Comparison of ENCODE assay signal across 1 cellular context in the genomic region with DNA sequence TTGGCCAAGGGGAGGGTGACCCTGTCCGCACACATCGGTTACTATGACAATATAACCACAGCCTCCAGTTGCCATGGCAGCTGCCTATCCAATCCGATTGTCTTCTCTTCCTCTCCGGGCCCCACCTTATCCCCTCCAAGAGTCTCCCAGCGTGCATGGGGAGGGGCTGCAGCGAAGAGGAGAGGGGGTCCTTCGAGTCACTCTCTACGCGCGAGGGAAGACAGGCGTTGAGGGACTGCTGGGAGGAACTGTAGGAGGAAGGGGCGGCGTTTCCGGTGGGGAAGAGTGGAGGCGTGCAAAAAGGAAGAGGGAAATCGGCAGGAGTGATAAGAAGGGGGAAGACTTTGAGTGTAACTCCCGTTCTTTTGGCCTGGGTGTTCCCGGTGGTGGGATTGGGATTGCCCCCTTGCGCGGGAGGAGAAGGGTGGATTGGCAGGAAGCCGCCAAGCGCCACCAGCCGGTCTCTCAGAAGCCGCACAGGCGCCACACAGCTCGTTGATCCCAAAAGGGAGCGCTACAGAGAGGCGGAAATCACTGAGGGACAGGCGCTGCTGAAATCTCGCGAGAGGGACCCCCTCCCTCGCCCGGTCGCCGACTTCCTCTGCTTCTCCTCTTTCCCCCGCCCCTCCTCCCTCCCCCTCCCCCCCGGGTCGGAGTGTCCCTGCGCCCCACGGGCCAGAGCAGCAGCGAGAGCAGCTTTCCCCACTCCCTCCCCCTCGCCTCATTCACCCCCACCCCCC.
TF ChIP-seq lines count a peak whose summit lies in the region.

No MANE protein-coding gene starts in this region.

TF ChIP-seq in HepG2, 621 proteins besides CTCF, POLR2A, EP300 and RAD21 (continued from another document and continues in another):
- TF ChIP-seq, protein P1, sequence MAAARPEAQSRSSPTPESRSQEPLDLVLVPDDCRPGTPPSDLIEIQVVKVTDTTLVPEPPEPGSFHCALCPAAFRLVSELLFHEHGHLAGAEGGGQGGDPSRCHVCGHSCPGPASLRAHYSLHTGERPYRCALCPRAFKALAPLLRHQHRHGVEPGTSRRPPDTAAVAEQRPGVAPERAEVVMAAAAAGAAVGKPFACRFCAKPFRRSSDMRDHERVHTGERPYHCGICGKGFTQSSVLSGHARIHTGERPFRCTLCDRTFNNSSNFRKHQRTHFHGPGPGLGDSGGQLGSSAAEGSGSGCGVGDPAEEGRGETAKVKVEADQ (CRISPR knock-in tag; IDR thresholded peaks at IDR 0.05; ENCODE audit: borderline replicate concordance), result no peak
- TF ChIP-seq, protein P2, sequence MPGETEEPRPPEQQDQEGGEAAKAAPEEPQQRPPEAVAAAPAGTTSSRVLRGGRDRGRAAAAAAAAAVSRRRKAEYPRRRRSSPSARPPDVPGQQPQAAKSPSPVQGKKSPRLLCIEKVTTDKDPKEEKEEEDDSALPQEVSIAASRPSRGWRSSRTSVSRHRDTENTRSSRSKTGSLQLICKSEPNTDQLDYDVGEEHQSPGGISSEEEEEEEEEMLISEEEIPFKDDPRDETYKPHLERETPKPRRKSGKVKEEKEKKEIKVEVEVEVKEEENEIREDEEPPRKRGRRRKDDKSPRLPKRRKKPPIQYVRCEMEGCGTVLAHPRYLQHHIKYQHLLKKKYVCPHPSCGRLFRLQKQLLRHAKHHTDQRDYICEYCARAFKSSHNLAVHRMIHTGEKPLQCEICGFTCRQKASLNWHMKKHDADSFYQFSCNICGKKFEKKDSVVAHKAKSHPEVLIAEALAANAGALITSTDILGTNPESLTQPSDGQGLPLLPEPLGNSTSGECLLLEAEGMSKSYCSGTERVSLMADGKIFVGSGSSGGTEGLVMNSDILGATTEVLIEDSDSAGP (CRISPR knock-in tag; IDR thresholded peaks at IDR 0.05; ENCODE audit: borderline replicate concordance), result no peak
- peak; percentile 43; the same call in 1 of the 2 replicates for TF ChIP-seq FOSL2 (CRISPR knock-in tag; IDR thresholded peaks at IDR 0.05)
- no peak; the same call in 1 of the 2 replicates for TF ChIP-seq ZNF33B (CRISPR knock-in tag; IDR thresholded peaks at IDR 0.05)
- TF ChIP-seq, protein P3, sequence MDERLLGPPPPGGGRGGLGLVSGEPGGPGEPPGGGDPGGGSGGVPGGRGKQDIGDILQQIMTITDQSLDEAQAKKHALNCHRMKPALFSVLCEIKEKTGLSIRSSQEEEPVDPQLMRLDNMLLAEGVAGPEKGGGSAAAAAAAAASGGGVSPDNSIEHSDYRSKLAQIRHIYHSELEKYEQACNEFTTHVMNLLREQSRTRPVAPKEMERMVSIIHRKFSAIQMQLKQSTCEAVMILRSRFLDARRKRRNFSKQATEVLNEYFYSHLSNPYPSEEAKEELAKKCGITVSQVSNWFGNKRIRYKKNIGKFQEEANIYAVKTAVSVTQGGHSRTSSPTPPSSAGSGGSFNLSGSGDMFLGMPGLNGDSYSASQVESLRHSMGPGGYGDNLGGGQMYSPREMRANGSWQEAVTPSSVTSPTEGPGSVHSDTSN (CRISPR knock-in tag; IDR thresholded peaks at IDR 0.05), result 0 out of 2 replicates have a peak, but pooled peaks have one; percentile 11
- TF ChIP-seq ZNF260 (CRISPR knock-in tag; IDR thresholded peaks at IDR 0.05; ENCODE audit: borderline replicate concordance, low read depth), result no peak
- 0 out of 2 replicates have a peak, but pooled peaks have one; percentile 14 for TF ChIP-seq STAT5B (CRISPR knock-in tag; IDR thresholded peaks at IDR 0.05)
- TF ChIP-seq FLYWCH1 (CRISPR knock-in tag; IDR thresholded peaks at IDR 0.05), result no peak
- TF ChIP-seq REXO4 (CRISPR knock-in tag; IDR thresholded peaks at IDR 0.05; ENCODE audit: borderline replicate concordance), result no peak
- no peak for TF ChIP-seq SNAI1 (CRISPR knock-in tag; IDR thresholded peaks at IDR 0.05; ENCODE audit: borderline replicate concordance)
- no peak for TF ChIP-seq ZNF878 (CRISPR knock-in tag; IDR thresholded peaks at IDR 0.05)
- TF ChIP-seq, protein P4, sequence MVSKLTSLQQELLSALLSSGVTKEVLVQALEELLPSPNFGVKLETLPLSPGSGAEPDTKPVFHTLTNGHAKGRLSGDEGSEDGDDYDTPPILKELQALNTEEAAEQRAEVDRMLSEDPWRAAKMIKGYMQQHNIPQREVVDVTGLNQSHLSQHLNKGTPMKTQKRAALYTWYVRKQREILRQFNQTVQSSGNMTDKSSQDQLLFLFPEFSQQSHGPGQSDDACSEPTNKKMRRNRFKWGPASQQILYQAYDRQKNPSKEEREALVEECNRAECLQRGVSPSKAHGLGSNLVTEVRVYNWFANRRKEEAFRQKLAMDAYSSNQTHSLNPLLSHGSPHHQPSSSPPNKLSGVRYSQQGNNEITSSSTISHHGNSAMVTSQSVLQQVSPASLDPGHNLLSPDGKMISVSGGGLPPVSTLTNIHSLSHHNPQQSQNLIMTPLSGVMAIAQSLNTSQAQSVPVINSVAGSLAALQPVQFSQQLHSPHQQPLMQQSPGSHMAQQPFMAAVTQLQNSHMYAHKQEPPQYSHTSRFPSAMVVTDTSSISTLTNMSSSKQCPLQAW (CRISPR knock-in tag; IDR thresholded peaks at IDR 0.05), result peak; percentile 80
- TF ChIP-seq TEAD3 (CRISPR knock-in tag; optimal IDR thresholded peaks at IDR 0.05; ENCODE audit: borderline replicate concordance), result peak; percentile 69
- peak; percentile 99 for TF ChIP-seq PHF20 (CRISPR knock-in tag; IDR thresholded peaks at IDR 0.05)
- TF ChIP-seq, protein P5, sequence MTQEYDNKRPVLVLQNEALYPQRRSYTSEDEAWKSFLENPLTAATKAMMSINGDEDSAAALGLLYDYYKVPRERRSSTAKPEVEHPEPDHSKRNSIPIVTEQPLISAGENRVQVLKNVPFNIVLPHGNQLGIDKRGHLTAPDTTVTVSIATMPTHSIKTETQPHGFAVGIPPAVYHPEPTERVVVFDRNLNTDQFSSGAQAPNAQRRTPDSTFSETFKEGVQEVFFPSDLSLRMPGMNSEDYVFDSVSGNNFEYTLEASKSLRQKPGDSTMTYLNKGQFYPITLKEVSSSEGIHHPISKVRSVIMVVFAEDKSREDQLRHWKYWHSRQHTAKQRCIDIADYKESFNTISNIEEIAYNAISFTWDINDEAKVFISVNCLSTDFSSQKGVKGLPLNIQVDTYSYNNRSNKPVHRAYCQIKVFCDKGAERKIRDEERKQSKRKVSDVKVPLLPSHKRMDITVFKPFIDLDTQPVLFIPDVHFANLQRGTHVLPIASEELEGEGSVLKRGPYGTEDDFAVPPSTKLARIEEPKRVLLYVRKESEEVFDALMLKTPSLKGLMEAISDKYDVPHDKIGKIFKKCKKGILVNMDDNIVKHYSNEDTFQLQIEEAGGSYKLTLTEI (CRISPR knock-in tag; conservative IDR thresholded peaks at IDR 0.05), result no peak
- no peak for TF ChIP-seq ZNF337 (CRISPR knock-in tag; IDR thresholded peaks at IDR 0.05; ENCODE audit: borderline replicate concordance, low read depth)
- no peak for TF ChIP-seq SETDB1 (CRISPR knock-in tag; IDR thresholded peaks at IDR 0.05; ENCODE audit: borderline replicate concordance)
- TF ChIP-seq, protein P6, sequence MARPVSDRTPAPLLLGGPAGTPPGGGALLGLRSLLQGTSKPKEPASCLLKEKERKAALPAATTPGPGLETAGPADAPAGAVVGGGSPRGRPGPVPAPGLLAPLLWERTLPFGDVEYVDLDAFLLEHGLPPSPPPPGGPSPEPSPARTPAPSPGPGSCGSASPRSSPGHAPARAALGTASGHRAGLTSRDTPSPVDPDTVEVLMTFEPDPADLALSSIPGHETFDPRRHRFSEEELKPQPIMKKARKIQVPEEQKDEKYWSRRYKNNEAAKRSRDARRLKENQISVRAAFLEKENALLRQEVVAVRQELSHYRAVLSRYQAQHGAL (CRISPR knock-in tag; IDR thresholded peaks at IDR 0.05; ENCODE audit: not compliant biosample characterization), result no peak
- TF ChIP-seq ZBTB21 (CRISPR knock-in tag; IDR thresholded peaks at IDR 0.05), result no peak; the same call in 1 of the 2 replicates
- TF ChIP-seq RNF2 (conservative IDR thresholded peaks at IDR 0.05; ENCODE audit: low read depth), result no peak
- no peak for TF ChIP-seq CHCHD3 (CRISPR knock-in tag; IDR thresholded peaks at IDR 0.05)
- no peak for TF ChIP-seq ZNF530 (CRISPR knock-in tag; IDR thresholded peaks at IDR 0.05; ENCODE audit: low read depth)
- TF ChIP-seq ZNF883 (CRISPR knock-in tag; IDR thresholded peaks at IDR 0.05; ENCODE audit: not compliant biosample characterization), result no peak
- 0 out of 2 replicates have a peak, but pooled peaks have one; percentile 54 for TF ChIP-seq ZNF256 (CRISPR knock-in tag; conservative IDR thresholded peaks at IDR 0.05)
- TF ChIP-seq ZNF850 (CRISPR knock-in tag; conservative IDR thresholded peaks at IDR 0.05), result no peak
- TF ChIP-seq KLF12 (CRISPR knock-in tag; IDR thresholded peaks at IDR 0.05; ENCODE audit: borderline replicate concordance), result peak; percentile 83; the same call in 1 of the 2 replicates
- peak; percentile 43; the same call in 1 of the 2 replicates for TF ChIP-seq PHF8 (CRISPR knock-in tag; IDR thresholded peaks at IDR 0.05)
- TF ChIP-seq MAF1 (CRISPR knock-in tag; IDR thresholded peaks at IDR 0.05; ENCODE audit: borderline replicate concordance), result peak; percentile 72; the same call in 1 of the 2 replicates
- TF ChIP-seq, protein P7, sequence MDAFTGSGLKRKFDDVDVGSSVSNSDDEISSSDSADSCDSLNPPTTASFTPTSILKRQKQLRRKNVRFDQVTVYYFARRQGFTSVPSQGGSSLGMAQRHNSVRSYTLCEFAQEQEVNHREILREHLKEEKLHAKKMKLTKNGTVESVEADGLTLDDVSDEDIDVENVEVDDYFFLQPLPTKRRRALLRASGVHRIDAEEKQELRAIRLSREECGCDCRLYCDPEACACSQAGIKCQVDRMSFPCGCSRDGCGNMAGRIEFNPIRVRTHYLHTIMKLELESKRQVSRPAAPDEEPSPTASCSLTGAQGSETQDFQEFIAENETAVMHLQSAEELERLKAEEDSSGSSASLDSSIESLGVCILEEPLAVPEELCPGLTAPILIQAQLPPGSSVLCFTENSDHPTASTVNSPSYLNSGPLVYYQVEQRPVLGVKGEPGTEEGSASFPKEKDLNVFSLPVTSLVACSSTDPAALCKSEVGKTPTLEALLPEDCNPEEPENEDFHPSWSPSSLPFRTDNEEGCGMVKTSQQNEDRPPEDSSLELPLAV (CRISPR knock-in tag; conservative IDR thresholded peaks at IDR 0.05; ENCODE audit: low read depth), result no peak
- no peak for TF ChIP-seq PHB2 (IDR thresholded peaks at IDR 0.05; ENCODE audit: partially characterized antibody)
- TF ChIP-seq, protein P8, sequence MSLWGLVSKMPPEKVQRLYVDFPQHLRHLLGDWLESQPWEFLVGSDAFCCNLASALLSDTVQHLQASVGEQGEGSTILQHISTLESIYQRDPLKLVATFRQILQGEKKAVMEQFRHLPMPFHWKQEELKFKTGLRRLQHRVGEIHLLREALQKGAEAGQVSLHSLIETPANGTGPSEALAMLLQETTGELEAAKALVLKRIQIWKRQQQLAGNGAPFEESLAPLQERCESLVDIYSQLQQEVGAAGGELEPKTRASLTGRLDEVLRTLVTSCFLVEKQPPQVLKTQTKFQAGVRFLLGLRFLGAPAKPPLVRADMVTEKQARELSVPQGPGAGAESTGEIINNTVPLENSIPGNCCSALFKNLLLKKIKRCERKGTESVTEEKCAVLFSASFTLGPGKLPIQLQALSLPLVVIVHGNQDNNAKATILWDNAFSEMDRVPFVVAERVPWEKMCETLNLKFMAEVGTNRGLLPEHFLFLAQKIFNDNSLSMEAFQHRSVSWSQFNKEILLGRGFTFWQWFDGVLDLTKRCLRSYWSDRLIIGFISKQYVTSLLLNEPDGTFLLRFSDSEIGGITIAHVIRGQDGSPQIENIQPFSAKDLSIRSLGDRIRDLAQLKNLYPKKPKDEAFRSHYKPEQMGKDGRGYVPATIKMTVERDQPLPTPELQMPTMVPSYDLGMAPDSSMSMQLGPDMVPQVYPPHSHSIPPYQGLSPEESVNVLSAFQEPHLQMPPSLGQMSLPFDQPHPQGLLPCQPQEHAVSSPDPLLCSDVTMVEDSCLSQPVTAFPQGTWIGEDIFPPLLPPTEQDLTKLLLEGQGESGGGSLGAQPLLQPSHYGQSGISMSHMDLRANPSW (CRISPR knock-in tag; IDR thresholded peaks at IDR 0.05; ENCODE audit: borderline replicate concordance), result no peak
- no peak for TF ChIP-seq EEA1 (CRISPR knock-in tag; IDR thresholded peaks at IDR 0.05; ENCODE audit: borderline replicate concordance)
- TF ChIP-seq FOXA3 (CRISPR knock-in tag; IDR thresholded peaks at IDR 0.05), result no peak; the same call in 1 of the 2 replicates
- TF ChIP-seq, protein P9, sequence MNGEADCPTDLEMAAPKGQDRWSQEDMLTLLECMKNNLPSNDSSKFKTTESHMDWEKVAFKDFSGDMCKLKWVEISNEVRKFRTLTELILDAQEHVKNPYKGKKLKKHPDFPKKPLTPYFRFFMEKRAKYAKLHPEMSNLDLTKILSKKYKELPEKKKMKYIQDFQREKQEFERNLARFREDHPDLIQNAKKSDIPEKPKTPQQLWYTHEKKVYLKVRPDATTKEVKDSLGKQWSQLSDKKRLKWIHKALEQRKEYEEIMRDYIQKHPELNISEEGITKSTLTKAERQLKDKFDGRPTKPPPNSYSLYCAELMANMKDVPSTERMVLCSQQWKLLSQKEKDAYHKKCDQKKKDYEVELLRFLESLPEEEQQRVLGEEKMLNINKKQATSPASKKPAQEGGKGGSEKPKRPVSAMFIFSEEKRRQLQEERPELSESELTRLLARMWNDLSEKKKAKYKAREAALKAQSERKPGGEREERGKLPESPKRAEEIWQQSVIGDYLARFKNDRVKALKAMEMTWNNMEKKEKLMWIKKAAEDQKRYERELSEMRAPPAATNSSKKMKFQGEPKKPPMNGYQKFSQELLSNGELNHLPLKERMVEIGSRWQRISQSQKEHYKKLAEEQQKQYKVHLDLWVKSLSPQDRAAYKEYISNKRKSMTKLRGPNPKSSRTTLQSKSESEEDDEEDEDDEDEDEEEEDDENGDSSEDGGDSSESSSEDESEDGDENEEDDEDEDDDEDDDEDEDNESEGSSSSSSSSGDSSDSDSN (CRISPR knock-in tag; IDR thresholded peaks at IDR 0.05), result no peak
- no peak for TF ChIP-seq ZFP90 (CRISPR knock-in tag; IDR thresholded peaks at IDR 0.05; ENCODE audit: borderline replicate concordance)
- TF ChIP-seq RFXANK (CRISPR knock-in tag; IDR thresholded peaks at IDR 0.05), result 0 out of 2 replicates have a peak, but pooled peaks have one; percentile 74
- no peak for TF ChIP-seq ZNF44 (CRISPR knock-in tag; IDR thresholded peaks at IDR 0.05)
- TF ChIP-seq, protein P10, sequence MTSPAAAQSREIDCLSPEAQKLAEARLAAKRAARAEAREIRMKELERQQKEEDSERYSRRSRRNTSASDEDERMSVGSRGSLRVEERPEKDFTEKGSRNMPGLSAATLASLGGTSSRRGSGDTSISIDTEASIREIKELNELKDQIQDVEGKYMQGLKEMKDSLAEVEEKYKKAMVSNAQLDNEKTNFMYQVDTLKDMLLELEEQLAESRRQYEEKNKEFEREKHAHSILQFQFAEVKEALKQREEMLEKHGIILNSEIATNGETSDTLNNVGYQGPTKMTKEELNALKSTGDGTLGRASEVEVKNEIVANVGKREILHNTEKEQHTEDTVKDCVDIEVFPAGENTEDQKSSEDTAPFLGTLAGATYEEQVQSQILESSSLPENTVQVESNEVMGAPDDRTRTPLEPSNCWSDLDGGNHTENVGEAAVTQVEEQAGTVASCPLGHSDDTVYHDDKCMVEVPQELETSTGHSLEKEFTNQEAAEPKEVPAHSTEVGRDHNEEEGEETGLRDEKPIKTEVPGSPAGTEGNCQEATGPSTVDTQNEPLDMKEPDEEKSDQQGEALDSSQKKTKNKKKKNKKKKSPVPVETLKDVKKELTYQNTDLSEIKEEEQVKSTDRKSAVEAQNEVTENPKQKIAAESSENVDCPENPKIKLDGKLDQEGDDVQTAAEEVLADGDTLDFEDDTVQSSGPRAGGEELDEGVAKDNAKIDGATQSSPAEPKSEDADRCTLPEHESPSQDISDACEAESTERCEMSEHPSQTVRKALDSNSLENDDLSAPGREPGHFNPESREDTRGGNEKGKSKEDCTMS (CRISPR knock-in tag; conservative IDR thresholded peaks at IDR 0.05), result no peak
- TF ChIP-seq KAT8 (CRISPR knock-in tag; IDR thresholded peaks at IDR 0.05), result peak; percentile 99
- TF ChIP-seq CREB1 (IDR thresholded peaks at IDR 0.05), result peak; percentile 67
- peak; percentile 85 for TF ChIP-seq CREB1 (CRISPR knock-in tag; IDR thresholded peaks at IDR 0.05)
- no peak for TF ChIP-seq NCOA1 (CRISPR knock-in tag; IDR thresholded peaks at IDR 0.05)
- TF ChIP-seq ZNF564 (CRISPR knock-in tag; IDR thresholded peaks at IDR 0.05), result no peak
